In the genomic region with DNA sequence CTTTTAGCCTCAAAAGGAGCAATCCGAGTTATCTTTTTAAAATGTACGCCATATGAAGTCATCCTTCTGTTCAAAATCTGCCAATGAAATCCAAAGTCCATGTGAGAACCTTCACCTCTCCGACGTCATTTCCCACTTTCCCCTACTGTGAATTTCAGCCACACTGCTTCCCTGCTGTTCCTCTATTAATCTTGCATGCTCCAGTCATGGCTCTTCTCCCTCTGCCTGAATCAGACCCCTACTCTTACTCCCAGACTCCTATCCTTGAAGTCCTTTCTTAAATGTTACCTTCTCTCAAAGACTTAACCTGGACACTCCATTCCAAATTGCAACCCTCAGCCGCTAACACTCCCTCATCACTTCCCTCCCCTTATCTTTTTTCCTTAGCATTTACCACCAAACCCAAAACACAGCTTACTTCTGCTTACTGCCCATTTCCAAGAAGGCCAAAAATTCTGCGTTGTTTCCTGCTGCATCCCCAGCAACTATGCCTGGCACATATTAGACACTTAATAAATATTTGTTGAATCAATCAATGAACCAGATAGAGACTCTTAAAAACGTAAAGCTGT, we compare ENCODE assay signal across 8 cellular contexts. TPM values are rescaled to one million over a fixed set of nuclear protein-coding genes. Genes with fewer than 3 reads are reported as not detected.
DNase-seq lines count a peak whose midpoint lies in the region; ATAC-seq, FAIRE-seq and TF ChIP-seq lines count a peak whose summit lies in the region.

No MANE protein-coding gene starts in this region.

- peaks cover 35% of the 10 kb centered on the region for H3K4me1 Mint-ChIP-seq in activated CD4-positive, alpha-beta T cell treated with anti-CD3 and anti-CD28 coated beads, Interleukin-2, amount 10 ng/mL, durations not matched to agents 24 days and 14 days

- peak overlapping the region; percentile 64 for H3K4me3 ChIP-seq in RWPE2 (ENCODE audit: severe bottlenecking)
- H3K4me3 ChIP-seq in endothelial cell of umbilical vein (replicated peaks in 1 of 3; ENCODE audit: insufficient read depth in 1 of 3, low read depth in 1 of 3, low read length in 3 of 3) = peak overlapping the region in 1 of 3 experiments; percentile 73
- peak overlapping the region; percentile 80 for H3K4me3 ChIP-seq in parathyroid adenoma (ENCODE audit: low read depth, low read length)
- peak overlapping the region in 2 of 4 donors; percentile 77 to 91 for H3K4me3 ChIP-seq in Peyer's patch

- peaks cover 18% of the 10 kb centered on the region for H3K4me1 ChIP-seq in RWPE2 (ENCODE audit: insufficient read depth, poor library complexity, severe bottlenecking)
- peaks cover 17% of the 10 kb centered on the region for H3K4me1 ChIP-seq in endothelial cell of umbilical vein (ENCODE audit: control insufficient read depth, extremely low read depth, insufficient read depth, low read length)
- H3K4me1 ChIP-seq in parathyroid adenoma = peaks cover 11% of the 10 kb centered on the region
- peaks cover 0 to 24% (median 6%) of the 10 kb centered on the region in 4 donors for H3K4me1 ChIP-seq in Peyer's patch

- H3K4me3 Mint-ChIP-seq in activated CD4-positive, alpha-beta T cell treated with anti-CD3 and anti-CD28 coated beads, Interleukin-2, amount 10 ng/mL, durations not matched to agents 24 days and 14 days = peak overlapping the region; percentile 99

- TF ChIP-seq POLR2A in endothelial cell of umbilical vein (IDR thresholded peaks at IDR 0.05; ENCODE audit: low read depth, low read length) (no peak), Peyer's patch (IDR thresholded peaks at IDR 0.05) (no peak)

- POLR2A ChIA-PET in endothelial cell of umbilical vein (lab: Charles Lee) = interaction anchor here (1.3 kb wide), 1 partner anchor 11 kb away, joined by 3 read pairs; no protein-coding TSS in a partner anchor

- intact Hi-C loops in activated CD4-positive, alpha-beta T cell treated with anti-CD3 and anti-CD28 coated beads, Interleukin-2, amount 10 ng/mL, durations not matched to agents 24 days and 14 days (cut with micrococcal nuclease) = loop anchor here (1.0 to 10.0 kb wide), 2 partner anchors 103 to 1869 kb away; a partner anchor contains a TSS
- intact Hi-C loops in endothelial cell of umbilical vein (cut with micrococcal nuclease) = loop anchor here (2.0 kb wide), 2 partner anchors 41 to 77 kb away; no protein-coding TSS in a partner anchor

- CTCF ChIA-PET in endothelial cell of umbilical vein (lab: Charles Lee) = interaction anchor here (1.3 to 2.1 kb wide), 3 partner anchors 14 to 82 kb away, joined by 3 to 13 read pairs (median 3); no protein-coding TSS in a partner anchor

- DNase-seq in activated CD4-positive, alpha-beta T cell treated with anti-CD3 and anti-CD28 coated beads, Interleukin-2, amount 10 ng/mL, durations not matched to agents 24 days and 14 days = no peak
- no peak for DNase-seq in activated CD4-positive, alpha-beta T cell treated with anti-CD3 and anti-CD28 coated beads for 48 hours
- DNase-seq in RWPE2 (ENCODE audit: low spot score) = no peak
- peak; percentile 15 for DNase-seq in endothelial cell of umbilical vein (ENCODE audit: low read depth, low spot score)
- no peak for DNase-seq in NK-92 (lab: John Stamatoyannopoulos, UW; ENCODE audit: unreplicated experiment)
- DNase-seq in NCI-H1694 (lab: John Stamatoyannopoulos, UW) = no peak
- DNase-seq in Peyer's patch = no peak

- H3K9me3 ChIP-seq in RWPE2 (ENCODE audit: severe bottlenecking) (no peaks in the 10 kb centered on the region), endothelial cell of umbilical vein (replicated peaks; ENCODE audit: control insufficient read depth, insufficient read depth, low read length) (no peaks in the 10 kb centered on the region), parathyroid adenoma (ENCODE audit: control insufficient read depth, low read length) (no peaks in the 10 kb centered on the region), Peyer's patch (no peaks in the 10 kb centered on the region)

- peaks cover 7% of the 10 kb centered on the region for H4K20me1 ChIP-seq in endothelial cell of umbilical vein (replicated peaks; ENCODE audit: control insufficient read depth, extremely low read depth, insufficient read depth, low read length)

- no peaks in the 10 kb centered on the region for H3K9me3 Mint-ChIP-seq in activated CD4-positive, alpha-beta T cell treated with anti-CD3 and anti-CD28 coated beads, Interleukin-2, amount 10 ng/mL, durations not matched to agents 24 days and 14 days

- FAIRE-seq in endothelial cell of umbilical vein (lab: Jason Lieb, UNC) = no peak

- no peak overlapping the region for H2AFZ ChIP-seq in endothelial cell of umbilical vein (ENCODE audit: low read depth, low read length)
- peak overlapping the region; percentile 97 for H2AFZ ChIP-seq in parathyroid adenoma

- H3K36me3 ChIP-seq in RWPE2 (ENCODE audit: low read depth) = peaks cover 32% of the 10 kb centered on the region
- peaks cover 9 to 11% of the 10 kb centered on the region in 2 experiments for H3K36me3 ChIP-seq in endothelial cell of umbilical vein (ENCODE audit: control insufficient read depth in 2 of 2, extremely low read depth in 1 of 2, insufficient read depth in 2 of 2, low read length in 2 of 2)
- H3K36me3 ChIP-seq in parathyroid adenoma (ENCODE audit: control insufficient read depth, insufficient read depth, low read length) = no peaks in the 10 kb centered on the region
- peaks cover 0 to 25% (median 0%) of the 10 kb centered on the region in 3 donors for H3K36me3 ChIP-seq in Peyer's patch

- H3K4me2 ChIP-seq in endothelial cell of umbilical vein (ENCODE audit: insufficient read depth, low read length) (peak overlapping the region; percentile 91), parathyroid adenoma (ENCODE audit: low read length) (peak overlapping the region; percentile 92)

- peak overlapping the region; percentile 14 for H3K27ac Mint-ChIP-seq in activated CD4-positive, alpha-beta T cell treated with anti-CD3 and anti-CD28 coated beads, Interleukin-2, amount 10 ng/mL, durations not matched to agents 24 days and 14 days

- H3K9me1 ChIP-seq in endothelial cell of umbilical vein (replicated peaks; ENCODE audit: control insufficient read depth, extremely low read depth, insufficient read depth, low read length) = no peaks in the 10 kb centered on the region

- H3K9ac ChIP-seq in endothelial cell of umbilical vein (replicated peaks; ENCODE audit: extremely low read depth, insufficient read depth, low read length) (no peak overlapping the region), parathyroid adenoma (no peak overlapping the region)

- H3K27me3 Mint-ChIP-seq in activated CD4-positive, alpha-beta T cell treated with anti-CD3 and anti-CD28 coated beads, Interleukin-2, amount 10 ng/mL, durations not matched to agents 24 days and 14 days = peaks cover 4% of the 10 kb centered on the region

- H3K36me3 Mint-ChIP-seq in activated CD4-positive, alpha-beta T cell treated with anti-CD3 and anti-CD28 coated beads, Interleukin-2, amount 10 ng/mL, durations not matched to agents 24 days and 14 days (ENCODE audit: low read depth) = peaks cover 41% of the 10 kb centered on the region

- TF ChIP-seq CTCF in RWPE2 (IDR thresholded peaks at IDR 0.05; ENCODE audit: poor library complexity, severe bottlenecking) (no peak), endothelial cell of umbilical vein (IDR thresholded peaks at IDR 0.05; ENCODE audit: extremely low read depth in 1 of 2, insufficient read depth in 1 of 2, low read depth in 1 of 2, low read length in 2 of 2) (no peak), parathyroid adenoma (IDR thresholded peaks at IDR 0.05) (no peak), Peyer's patch (IDR thresholded peaks at IDR 0.05) (no peak)

- ATAC-seq in RWPE2 (ENCODE audit: low read depth) = no peak

- dilution Hi-C loops in endothelial cell of umbilical vein (cut with MboI; ENCODE audit: extremely low pct_ligation_motif_present, low sequenced_read_pairs) = no loop called here

- peak overlapping the region; percentile 73 for H3K27ac ChIP-seq in RWPE2 (ENCODE audit: poor library complexity, severe bottlenecking)
- no peak overlapping the region for H3K27ac ChIP-seq in endothelial cell of umbilical vein (ENCODE audit: insufficient read depth, low read depth, low read length)
- no peak overlapping the region for H3K27ac ChIP-seq in parathyroid adenoma
- no peak overlapping the region for H3K27ac ChIP-seq in Peyer's patch

- no TSS peak for BruUV-seq in endothelial cell of umbilical vein (replicated peaks; lab: Mats Ljungman, UMichigan)

- H3K79me2 ChIP-seq in endothelial cell of umbilical vein (ENCODE audit: control insufficient read depth, insufficient read depth, low read length) = peaks cover 23% of the 10 kb centered on the region
- peaks cover 23% of the 10 kb centered on the region for H3K79me2 ChIP-seq in parathyroid adenoma

- H3K27me3 ChIP-seq in RWPE2 (ENCODE audit: insufficient read depth, poor library complexity, severe bottlenecking) (no peaks in the 10 kb centered on the region), endothelial cell of umbilical vein (ENCODE audit: control insufficient read depth in 2 of 2, insufficient read depth in 2 of 2, low read length in 2 of 2) (no peaks in the 10 kb centered on the region), parathyroid adenoma (ENCODE audit: control insufficient read depth, insufficient read depth, low read length) (no peaks in the 10 kb centered on the region), Peyer's patch (no peaks in the 10 kb centered on the region)

RNA-seq across cellular contexts. Expression of a gene that starts 1.2 kb away (rescaled TPM):
- total RNA-seq in activated CD4-positive, alpha-beta T cell treated with anti-CD3 and anti-CD28 coated beads, Interleukin-2, amount 10 ng/mL, durations not matched to agents 24 days and 14 days = 4.8 and 5.2 TPM in 2 replicates
- total RNA-seq in endothelial cell of umbilical vein = 2.8 and 2.9 TPM in 2 replicates
- polyA plus RNA-seq in endothelial cell of umbilical vein = 1.5 and 2.2 TPM in 2 replicates
- polyA plus RNA-seq in endothelial cell of umbilical vein (2011; cell fraction: cytosol; rRNA removed) = 2.0 and 2.5 TPM in 2 replicates
- polyA plus RNA-seq in endothelial cell of umbilical vein (2011; cell fraction: nucleus; rRNA removed) = 2.1 and 3.3 TPM in 2 replicates
- 3.5 and 3.8 TPM in 2 replicates for polyA plus RNA-seq in endothelial cell of umbilical vein (2012)
- polyA minus RNA-seq in endothelial cell of umbilical vein = 1.8 TPM in 2 replicates
- polyA minus RNA-seq in endothelial cell of umbilical vein (2011; cell fraction: cytosol; rRNA and poly(A)+ RNA removed) = 3.3 TPM
- 2.9 and 3.0 TPM in 2 replicates for polyA minus RNA-seq in endothelial cell of umbilical vein (2011; cell fraction: nucleus; rRNA and poly(A)+ RNA removed)
- total RNA-seq in Peyer's patch = 10 to 100 TPM in 1 of 4 donors, 1 to 10 TPM in 3; 4.2 to 11.6 (median 7.7) TPM

RNA-seq across cellular contexts. Expression of a gene that starts 1.3 kb away (rescaled TPM):
- 1,840 and 1,850 TPM in 2 replicates for total RNA-seq in activated CD4-positive, alpha-beta T cell treated with anti-CD3 and anti-CD28 coated beads, Interleukin-2, amount 10 ng/mL, durations not matched to agents 24 days and 14 days
- 1,872 and 1,901 TPM in 2 replicates for total RNA-seq in endothelial cell of umbilical vein
- 5,377 and 5,777 TPM in 2 replicates for polyA plus RNA-seq in endothelial cell of umbilical vein
- 5,867 and 5,920 TPM in 2 replicates for polyA plus RNA-seq in endothelial cell of umbilical vein (2011; cell fraction: cytosol; rRNA removed)
- 1,424 and 1,737 TPM in 2 replicates for polyA plus RNA-seq in endothelial cell of umbilical vein (2011; cell fraction: nucleus; rRNA removed)
- polyA plus RNA-seq in endothelial cell of umbilical vein (2012) = 2,753 and 2,992 TPM in 2 replicates
- polyA minus RNA-seq in endothelial cell of umbilical vein = 1,603 and 1,650 TPM in 2 replicates
- polyA minus RNA-seq in endothelial cell of umbilical vein (2011; cell fraction: cytosol; rRNA and poly(A)+ RNA removed) = 1,144 TPM
- polyA minus RNA-seq in endothelial cell of umbilical vein (2011; cell fraction: nucleus; rRNA and poly(A)+ RNA removed) = 244 and 285 TPM in 2 replicates
- total RNA-seq in Peyer's patch = 1,000 to 10,000 TPM in 1 of 4 donors, 100 to 1,000 TPM in 3; 409 to 1,183 (median 647) TPM

RNA-seq across cellular contexts. Expression of a gene that starts 29.5 kb away (rescaled TPM):
- 3.0 and 3.1 TPM in 2 replicates for total RNA-seq in activated CD4-positive, alpha-beta T cell treated with anti-CD3 and anti-CD28 coated beads, Interleukin-2, amount 10 ng/mL, durations not matched to agents 24 days and 14 days
- 14.6 and 15.7 TPM in 2 replicates for total RNA-seq in endothelial cell of umbilical vein
- 3.7 and 4.3 TPM in 2 replicates for polyA plus RNA-seq in endothelial cell of umbilical vein
- 5.9 and 6.5 TPM in 2 replicates for polyA plus RNA-seq in endothelial cell of umbilical vein (2011; cell fraction: cytosol; rRNA removed)
- 11.7 and 13.0 TPM in 2 replicates for polyA plus RNA-seq in endothelial cell of umbilical vein (2011; cell fraction: nucleus; rRNA removed)
- polyA plus RNA-seq in endothelial cell of umbilical vein (2012) = 10.2 and 13.8 TPM in 2 replicates
- 17.4 and 29.8 TPM in 2 replicates for polyA minus RNA-seq in endothelial cell of umbilical vein
- 32.8 TPM for polyA minus RNA-seq in endothelial cell of umbilical vein (2011; cell fraction: cytosol; rRNA and poly(A)+ RNA removed)
- 28.8 and 35.8 TPM in 2 replicates for polyA minus RNA-seq in endothelial cell of umbilical vein (2011; cell fraction: nucleus; rRNA and poly(A)+ RNA removed)
- total RNA-seq in Peyer's patch = 10 to 100 TPM; 23.8 to 29.7 (median 25.1) TPM
